ENCODE assay signal across 2 cellular contexts in the genomic region with DNA sequence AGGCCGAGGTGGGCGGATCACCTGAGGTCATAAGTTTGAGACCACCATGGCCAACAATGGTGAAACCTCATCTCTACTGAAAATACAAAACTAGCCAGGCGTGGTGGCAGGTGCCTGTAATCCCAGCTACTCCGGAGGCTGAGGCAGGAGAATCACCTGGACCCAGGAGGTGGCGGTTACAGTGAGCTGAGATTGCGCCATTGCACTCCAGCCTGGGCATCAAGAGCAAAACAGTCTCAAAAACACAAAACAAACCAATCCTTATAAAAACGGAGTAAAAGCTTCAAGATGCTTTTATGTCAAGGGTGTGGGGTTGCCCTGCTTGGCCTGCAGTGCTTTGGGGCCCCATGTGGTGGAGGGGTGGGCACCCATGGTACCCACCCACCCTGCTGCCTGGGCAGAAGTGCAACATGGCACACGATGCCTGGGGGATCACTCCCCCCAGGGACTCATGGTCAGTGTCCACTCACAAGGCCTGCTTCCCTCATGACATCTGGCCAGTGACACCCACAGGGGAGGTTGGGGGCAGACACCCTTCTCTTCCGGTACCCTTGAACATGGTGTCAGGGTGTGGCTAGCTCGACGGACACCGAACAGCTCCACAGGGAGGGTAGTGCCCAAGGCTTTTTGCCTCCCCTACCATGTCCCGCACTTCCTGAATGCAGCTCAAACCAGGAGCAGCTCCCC.
TF ChIP-seq lines count a peak whose summit lies in the region.

No MANE protein-coding gene starts in this region.

TF ChIP-seq in SK-N-SH, 30 proteins besides CTCF, POLR2A, EP300 and RAD21 (continued from another document):
- TF ChIP-seq, protein P1, sequence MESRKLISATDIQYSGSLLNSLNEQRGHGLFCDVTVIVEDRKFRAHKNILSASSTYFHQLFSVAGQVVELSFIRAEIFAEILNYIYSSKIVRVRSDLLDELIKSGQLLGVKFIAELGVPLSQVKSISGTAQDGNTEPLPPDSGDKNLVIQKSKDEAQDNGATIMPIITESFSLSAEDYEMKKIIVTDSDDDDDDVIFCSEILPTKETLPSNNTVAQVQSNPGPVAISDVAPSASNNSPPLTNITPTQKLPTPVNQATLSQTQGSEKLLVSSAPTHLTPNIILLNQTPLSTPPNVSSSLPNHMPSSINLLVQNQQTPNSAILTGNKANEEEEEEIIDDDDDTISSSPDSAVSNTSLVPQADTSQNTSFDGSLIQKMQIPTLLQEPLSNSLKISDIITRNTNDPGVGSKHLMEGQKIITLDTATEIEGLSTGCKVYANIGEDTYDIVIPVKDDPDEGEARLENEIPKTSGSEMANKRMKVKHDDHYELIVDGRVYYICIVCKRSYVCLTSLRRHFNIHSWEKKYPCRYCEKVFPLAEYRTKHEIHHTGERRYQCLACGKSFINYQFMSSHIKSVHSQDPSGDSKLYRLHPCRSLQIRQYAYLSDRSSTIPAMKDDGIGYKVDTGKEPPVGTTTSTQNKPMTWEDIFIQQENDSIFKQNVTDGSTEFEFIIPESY (IDR thresholded peaks at IDR 0.05; ENCODE audit: borderline replicate concordance, low read depth): no peak
- TF ChIP-seq FOXJ3 (CRISPR knock-in tag; IDR thresholded peaks at IDR 0.05) (no peak), RXRA (IDR thresholded peaks at IDR 0.05; ENCODE audit: borderline replicate concordance, low read depth) (no peak), FOXM1 (IDR thresholded peaks at IDR 0.05; ENCODE audit: low read depth) (no peak), NRF1 (IDR thresholded peaks at IDR 0.05; ENCODE audit: low read depth, low read length) (no peak), SMC3 (IDR thresholded peaks at IDR 0.05; ENCODE audit: low read depth, low read length) (no peak)
TF ChIP-seq in SK-N-SH: peak in this region for 0.

TF ChIP-seq in SK-N-SH treated with all-trans-retinoic acid at 6 μM for 48 hours, 23 proteins besides CTCF, POLR2A, EP300 and RAD21 (continued from another document):
- TF ChIP-seq TOX (CRISPR knock-in tag; IDR thresholded peaks at IDR 0.05; ENCODE audit: borderline replicate concordance): no peak
- TF ChIP-seq BACH2 (CRISPR knock-in tag; IDR thresholded peaks at IDR 0.05; ENCODE audit: borderline replicate concordance): no peak
- TF ChIP-seq ARNTL (CRISPR knock-in tag; IDR thresholded peaks at IDR 0.05; ENCODE audit: borderline replicate concordance, low read depth): no peak
- TF ChIP-seq ZC3H10 (CRISPR knock-in tag; IDR thresholded peaks at IDR 0.05): no peak
TF ChIP-seq in SK-N-SH treated with all-trans-retinoic acid at 6 μM for 48 hours: peak in this region for 0.
